Comparison of ENCODE assay signal across 24 cellular contexts in the genomic region with DNA sequence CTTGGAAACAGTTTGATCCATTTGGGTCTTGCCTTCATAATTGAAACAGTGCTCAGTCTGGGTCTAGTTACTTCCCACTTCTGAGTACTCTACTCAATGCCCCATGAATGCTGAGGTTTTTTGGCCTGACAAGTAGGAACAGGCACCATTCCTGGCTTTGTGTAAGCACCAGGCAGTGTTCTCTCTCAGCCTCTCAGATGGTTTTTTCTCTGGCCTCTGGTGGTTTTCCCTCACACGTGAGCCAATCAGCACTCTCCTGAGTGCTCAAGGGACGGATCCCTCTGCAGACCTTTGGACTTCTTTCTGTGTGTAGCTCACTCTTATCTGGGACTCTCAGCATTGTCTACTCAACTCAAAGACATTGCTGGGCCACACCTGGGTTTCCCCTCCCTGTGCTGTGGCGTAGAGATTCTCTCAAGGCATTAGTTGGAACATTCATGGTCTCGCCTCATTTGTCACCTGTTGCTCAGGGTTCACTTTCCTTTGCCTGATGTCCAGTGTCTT. TPM values are rescaled to one million over a fixed set of nuclear protein-coding genes. Genes with fewer than 3 reads are reported as not detected.
DNase-seq lines count a peak whose midpoint lies in the region; ATAC-seq and TF ChIP-seq lines count a peak whose summit lies in the region.
"Had no signal": no experiment of that assay in that cellular context is flagged by ENCODE, and none has a peak within 500 bp of the region (broad histone marks: within the 10 kb centered on the region; RNA-seq: fewer than 3 reads in every experiment).

No MANE protein-coding gene starts in this region.

- ATAC-seq in GM19023 (IDR thresholded peaks at IDR 0.05; ENCODE audit: unreplicated experiment) (peak; percentile 99), HG02943 (IDR thresholded peaks at IDR 0.05; ENCODE audit: low read depth, unreplicated experiment) (peak; percentile 69)
- ATAC-seq: left lung had no signal

- peaks cover 33% of the 10 kb centered on the region for H3K36me3 ChIP-seq in endodermal cell (ENCODE audit: control insufficient read depth, insufficient read depth, low read length)
- H3K36me3 ChIP-seq: ovary had no signal

- WGBS in endodermal cell (ENCODE audit: insufficient coverage in 1 of 2, insufficient read length in 1 of 2), 2 experiments, result 82 to 88% methylated on average over 2 to 4 of the region's 4 CpGs

- no peak for TF ChIP-seq CTCF in endodermal cell (conservative IDR thresholded peaks at IDR 0.05)
- TF ChIP-seq CTCF in progenitor cell of endocrine pancreas (IDR thresholded peaks at IDR 0.05; ENCODE audit: unreplicated experiment), result no peak

- H3K27me3 Mint-ChIP-seq in endodermal cell (ENCODE audit: insufficient read depth), result no peaks in the 10 kb centered on the region
- H3K27me3 Mint-ChIP-seq in progenitor cell of endocrine pancreas, result no peaks in the 10 kb centered on the region

- no peaks in the 10 kb centered on the region for H3K9me3 Mint-ChIP-seq in endodermal cell
- H3K9me3 Mint-ChIP-seq in progenitor cell of endocrine pancreas (ENCODE audit: low read depth), result peaks cover 9% of the 10 kb centered on the region

- H3K27me3 ChIP-seq in endodermal cell (ENCODE audit: control insufficient read depth, insufficient read depth, low read length, poor library complexity, severe bottlenecking), result no peaks in the 10 kb centered on the region
- H3K27me3 ChIP-seq: left lung, ovary had no signal

- peaks cover 10% of the 10 kb centered on the region for H3K9me3 ChIP-seq in endodermal cell (ENCODE audit: control insufficient read depth, low read length)
- H3K9me3 ChIP-seq: left lung, ovary had no signal

- H3K4me1 ChIP-seq in endodermal cell (ENCODE audit: control insufficient read depth, insufficient read depth, low read length), result no peaks in the 10 kb centered on the region
- H3K4me1 ChIP-seq: left lung had no signal

- H3K27ac Mint-ChIP-seq in endodermal cell (peak overlapping the region; percentile 67), progenitor cell of endocrine pancreas (peak overlapping the region; percentile 83)
- H3K27ac Mint-ChIP-seq: HFFc6 had no signal

- H3K4me1 Mint-ChIP-seq in endodermal cell, result peaks cover 7% of the 10 kb centered on the region
- peaks cover 25% of the 10 kb centered on the region for H3K4me1 Mint-ChIP-seq in progenitor cell of endocrine pancreas (ENCODE audit: low read depth)

- H3K9ac ChIP-seq in endodermal cell (ENCODE audit: extremely low read depth, low read length, poor library complexity, severe bottlenecking), result no peak overlapping the region
- H3K9ac ChIP-seq: KMS-11, SK-N-SH had no signal

- H3K4me3 Mint-ChIP-seq in endodermal cell (no peak overlapping the region), progenitor cell of endocrine pancreas (ENCODE audit: low read depth) (no peak overlapping the region)
- H3K4me3 Mint-ChIP-seq: HFFc6 had no signal

- no peak overlapping the region for H3K27ac ChIP-seq in endodermal cell (ENCODE audit: low read depth, low read length)
- H3K27ac ChIP-seq: HL-60, KMS-11, left lung, ovary had no signal

- H3K36me3 Mint-ChIP-seq in endodermal cell (ENCODE audit: low read depth) (peaks cover 34% of the 10 kb centered on the region), progenitor cell of endocrine pancreas (ENCODE audit: insufficient read depth) (peaks cover 51% of the 10 kb centered on the region)

- no peak overlapping the region for H3K4me3 ChIP-seq in endodermal cell (ENCODE audit: low read length)
- H3K4me3 ChIP-seq: left lung, ovary had no signal

- DNase-seq in endodermal cell (no peak), progenitor cell of endocrine pancreas (ENCODE audit: low spot score, unreplicated experiment) (no peak), NCI-H69 (lab: John Stamatoyannopoulos, UW) (no peak), NCI-H1694 treated with DMSO at 0.1 percent for 48 hours (lab: John Stamatoyannopoulos, UW) (no peak)
- no peak for DNase-seq in effector CD4-positive, alpha-beta T cell
- no peak for DNase-seq in activated naive CD4-positive, alpha-beta T cell treated with Interleukin-2 at 50 U/mL for 16 hours
- DNase-seq: activated CD4-positive, alpha-beta T cell treated with anti-CD3 and anti-CD28 coated beads for 4 hours; activated CD8-positive, alpha-beta memory T cell treated with anti-CD3 and anti-CD28 coated beads, Interleukin-2, amount 50 U/mL, for 4 hours; activated gamma-delta T cell; AML-193; aorta; Calu3; foreskin fibroblast; HFFc6; left lung; NCI-H1417 treated with DMSO at 0.1 percent for 48 hours; NCI-H774; ovary; SK-N-SH; stimulated activated CD4-positive, alpha-beta T cell treated with anti-CD3 and anti-CD28 coated beads, Interleukin-4, amount 100 ng/mL, for 1 hour had no signal

RNA-seq across cellular contexts. Expression of gene SIK2, which starts 21.3 kb away (rescaled TPM):
- total RNA-seq in endodermal cell (10 to 100 TPM; 13.2 to 13.4 TPM), progenitor cell of endocrine pancreas (43.0 and 43.7 TPM in 2 replicates)
- 16.6 TPM for polyA plus RNA-seq in endodermal cell (2013, experiment 1 of 2)
- 12.8 TPM for polyA plus RNA-seq in endodermal cell (2013, experiment 2 of 2)
